In the genomic region with DNA sequence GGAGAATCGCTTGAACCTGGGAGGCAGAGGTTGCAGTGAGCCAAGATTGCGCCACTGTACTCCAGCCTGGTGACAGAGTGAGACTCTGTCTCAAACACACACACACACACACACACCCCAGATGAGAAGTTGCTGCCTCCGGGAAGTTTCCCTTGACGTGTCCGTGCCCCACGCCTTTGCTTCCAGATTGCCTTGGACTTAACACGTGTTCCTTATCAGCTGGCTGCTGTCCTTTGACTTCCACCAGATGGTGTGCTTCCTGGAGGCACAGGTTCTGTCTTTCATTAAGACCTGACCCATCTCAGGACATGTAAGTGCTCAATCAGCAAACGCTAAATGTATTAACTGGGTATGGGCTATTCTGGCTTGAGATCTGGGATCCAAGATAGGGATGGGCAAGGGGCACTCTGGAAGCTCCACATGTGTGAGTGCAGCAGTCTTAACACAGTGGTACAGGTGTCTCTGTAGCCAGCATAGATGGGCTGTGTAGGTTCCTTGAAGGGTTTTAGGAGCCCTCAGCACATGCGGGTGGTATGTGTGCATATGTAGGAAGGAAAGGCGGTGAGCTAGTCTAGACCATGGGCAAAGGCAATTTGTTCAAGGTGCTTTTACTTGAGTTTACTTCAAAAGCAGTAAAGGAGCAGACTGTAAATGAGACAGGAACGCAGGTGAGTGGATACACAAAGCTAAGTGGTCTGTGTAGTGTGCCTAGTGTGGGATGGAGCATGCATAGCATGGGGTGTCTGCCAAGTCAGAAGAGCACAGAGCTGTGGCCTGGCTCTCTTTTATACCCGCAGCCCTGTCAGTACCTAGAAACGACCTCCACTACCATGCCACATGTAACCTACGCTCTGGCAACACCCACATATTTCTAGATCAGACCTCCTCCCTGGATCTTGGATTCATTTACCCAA, we compare ENCODE assay signal across 20 cellular contexts. TPM values are rescaled to one million over a fixed set of nuclear protein-coding genes. Genes with fewer than 3 reads are reported as not detected.
DNase-seq lines count a peak whose midpoint lies in the region; ATAC-seq, FAIRE-seq and TF ChIP-seq lines count a peak whose summit lies in the region.
"Had no signal": no experiment of that assay in that cellular context is flagged by ENCODE, and none has a peak within 500 bp of the region (broad histone marks: within the 10 kb centered on the region; RNA-seq: fewer than 3 reads in every experiment).

No MANE protein-coding gene starts in this region.

- POLR2A ChIA-PET in A549 (lab: Yijun Ruan, JAX) (interaction anchor here (1.9 kb wide), 1 partner anchor 8 kb away, joined by 5 read pairs; no protein-coding TSS in a partner anchor), PC-3 (lab: Charles Lee; ENCODE audit: unreplicated experiment) (no interaction called here)

- no peaks in the 10 kb centered on the region for H3F3A ChIP-seq in PC-3 (ENCODE audit: low read length, unreplicated experiment)

- TF ChIP-seq CTCF in A549 (IDR thresholded peaks at IDR 0.05) = no peak
- TF ChIP-seq CTCF in PC-3 (conservative IDR thresholded peaks at IDR 0.05; ENCODE audit: low read depth, low read length) = no peak
- no peak for TF ChIP-seq CTCF in dorsolateral prefrontal cortex (IDR thresholded peaks at IDR 0.05 in 54 of 56, conservative IDR thresholded peaks at IDR 0.05 in 2 of 56; ENCODE audit: low read depth in 1 of 56, partially characterized antibody in 56 of 56)
- TF ChIP-seq CTCF in lower lobe of right lung (IDR thresholded peaks at IDR 0.05) = no peak
- TF ChIP-seq CTCF in esophagus squamous epithelium (IDR thresholded peaks at IDR 0.05) = no peak

- no peak overlapping the region for H3K9ac ChIP-seq in PC-3 (ENCODE audit: low read length)

- CTCF ChIA-PET in A549 (lab: Yijun Ruan, JAX) (interaction anchor here (0.8 to 6.7 kb wide), 9 partner anchors 9 to 344 kb away, joined by 3 to 43 read pairs (median 4); partner anchors contain the start of genes PIGT and SYS1), PC-3 (lab: Charles Lee) (no interaction called here)

- no peaks in the 10 kb centered on the region for H4K20me1 ChIP-seq in PC-3 (ENCODE audit: low read length)

- 91% methylated on average over 14 of the region's 14 CpGs for WGBS in A549 (ENCODE audit: missing lambda C conversion rate)
- WGBS in esophagus squamous epithelium, 2 donors = 83 to 88% methylated on average over 12 to 13 of the region's 14 CpGs

- no peaks in the 10 kb centered on the region for H3K9me2 ChIP-seq in PC-3 (replicated peaks; ENCODE audit: low read length)

- TSS peak; percentile 6 for BruUV-seq in PC-3 (replicated peaks; lab: Mats Ljungman, UMichigan)

- no peak for FAIRE-seq in A549 (lab: Jason Lieb, UNC)
- FAIRE-seq: G401.6, GM12891 had no signal

- peaks cover 26% of the 10 kb centered on the region for H3K36me3 ChIP-seq in PC-3 (ENCODE audit: low read depth, low read length)
- H3K36me3 ChIP-seq in lower lobe of right lung = peaks cover 42% of the 10 kb centered on the region
- peaks cover 8 to 56% (median 28%) of the 10 kb centered on the region in 3 donors for H3K36me3 ChIP-seq in esophagus squamous epithelium

- ATAC-seq in A549 = peak; percentile 54 to 60; a peak in 5 of 6 replicates
- ATAC-seq in PC-3 = no peak
- ATAC-seq in lower lobe of right lung = peak; percentile 34 to 55
- no peak for ATAC-seq in HG03108 (IDR thresholded peaks at IDR 0.05; ENCODE audit: unreplicated experiment)
- ATAC-seq in HG02588 (IDR thresholded peaks at IDR 0.05; ENCODE audit: unreplicated experiment) = no peak
- no peak for ATAC-seq in HG03280 (IDR thresholded peaks at IDR 0.05; ENCODE audit: unreplicated experiment)
- ATAC-seq: foreskin keratinocyte had no signal

- no peak overlapping the region for H3K27ac ChIP-seq in A549
- H3K27ac ChIP-seq in PC-3 (ENCODE audit: low read length) = no peak overlapping the region
- peak overlapping the region in 57 of 59 donors; percentile 65 to 100 (median 95) for H3K27ac ChIP-seq in dorsolateral prefrontal cortex
- H3K27ac ChIP-seq in lower lobe of right lung = no peak overlapping the region
- H3K27ac ChIP-seq in esophagus squamous epithelium = peak overlapping the region in 1 of 4 donors; percentile 9
- H3K27ac ChIP-seq: foreskin keratinocyte had no signal

- DNase-seq in A549 (ENCODE audit: low read depth in 1 of 2, low spot score in 1 of 2) (no peak), PC-3 (no peak), dorsolateral prefrontal cortex (no peak), lower lobe of right lung (no peak), esophagus squamous epithelium (lab: John Stamatoyannopoulos, UW) (no peak)
- DNase-seq: activated CD4-positive, alpha-beta T cell treated with anti-CD3 and anti-CD28 coated beads for 1 hour; Calu3; effector CD8-positive, alpha-beta T cell; foreskin keratinocyte; mammary epithelial cell; NCI-H2171; SHP77 had no signal

- H3K4me1 ChIP-seq in A549 (no peaks in the 10 kb centered on the region), PC-3 (ENCODE audit: insufficient read depth, low read length) (no peaks in the 10 kb centered on the region), lower lobe of right lung (no peaks in the 10 kb centered on the region), esophagus squamous epithelium (peaks cover 0 to 4% (median 0%) of the 10 kb centered on the region in 3 donors)
- H3K4me1 ChIP-seq: foreskin keratinocyte had no signal

- H3K27me3 ChIP-seq in PC-3 (ENCODE audit: low read length) (no peaks in the 10 kb centered on the region), dorsolateral prefrontal cortex (no peaks in the 10 kb centered on the region), lower lobe of right lung (ENCODE audit: low read depth) (no peaks in the 10 kb centered on the region), esophagus squamous epithelium (no peaks in the 10 kb centered on the region)
- H3K27me3 ChIP-seq: foreskin keratinocyte had no signal

- no peaks in the 10 kb centered on the region for H3K79me2 ChIP-seq in PC-3 (ENCODE audit: low read length)

- no peak overlapping the region for H3K4me2 ChIP-seq in A549
- H3K4me2 ChIP-seq in PC-3 (ENCODE audit: low read length) = no peak overlapping the region

- intact Hi-C loops in PC-3 (cut with micrococcal nuclease) (no loop called here), dorsolateral prefrontal cortex (cut with DNase I) (no loop called here), lower lobe of right lung (cut with DNase I) (no loop called here), esophagus squamous epithelium (cut with DNase I) (no loop called here)

- no peak for TF ChIP-seq RAD21 in A549 (conservative IDR thresholded peaks at IDR 0.05 in 1 of 2, IDR thresholded peaks at IDR 0.05 in 1 of 2)

- TF ChIP-seq POLR2A in A549 (IDR thresholded peaks at IDR 0.05; ENCODE audit: low read length) = no peak
- no peak for TF ChIP-seq POLR2A in esophagus squamous epithelium (IDR thresholded peaks at IDR 0.05)

- H3K9me3 ChIP-seq in A549 (no peaks in the 10 kb centered on the region), PC-3 (ENCODE audit: low read length) (no peaks in the 10 kb centered on the region), lower lobe of right lung (no peaks in the 10 kb centered on the region), esophagus squamous epithelium (no peaks in the 10 kb centered on the region)

- TF ChIP-seq EP300 in A549 (IDR thresholded peaks at IDR 0.05) = no peak

- no peak overlapping the region for H2AFZ ChIP-seq in PC-3 (ENCODE audit: low read length)

- H3K4me3 ChIP-seq in A549 (no peak overlapping the region), PC-3 (ENCODE audit: low read length) (no peak overlapping the region), dorsolateral prefrontal cortex (no peak overlapping the region), lower lobe of right lung (no peak overlapping the region), esophagus squamous epithelium (no peak overlapping the region)

TF ChIP-seq in A549, 52 proteins besides CTCF, POLR2A, EP300 and RAD21 (continues in another document):
- no peak for TF ChIP-seq HDAC2 (IDR thresholded peaks at IDR 0.05)

RNA-seq across cellular contexts. Expression of gene PIGT, which starts 11.6 kb away (rescaled TPM):
- 60.3 and 79.6 TPM in 2 replicates for polyA plus RNA-seq in A549 (2011; rRNA removed)
- 90.7 and 110 TPM in 2 replicates for polyA plus RNA-seq in A549 (2012; cell fraction: cytosol; rRNA removed)
- polyA plus RNA-seq in A549 (2012; cell fraction: nucleus; rRNA removed) = 149 and 159 TPM in 2 replicates
- 62.0 to 71.8 TPM (median 66.2 TPM) in 3 replicates for polyA plus RNA-seq in A549 (2017; fragmentation: RNase III; extraction: RNeasy Plus Mini Kit Qiagen cat#74134 plus additional on column Dnase treatment)
- polyA minus RNA-seq in A549 (2011; rRNA and poly(A)+ RNA removed) = 83.2 and 86.7 TPM in 2 replicates
- total RNA-seq in PC-3 (2014; rRNA removed) = 101 and 129 TPM in 2 replicates
- total RNA-seq in dorsolateral prefrontal cortex = 100 to 1,000 TPM in 6 of 120 experiments, 10 to 100 TPM in 114; 56.0 to 148 (median 76.4) TPM
- 78.7 TPM for total RNA-seq in lower lobe of right lung
- total RNA-seq in esophagus squamous epithelium = 10 to 100 TPM; 38.6 to 48.1 (median 44.0) TPM

RNA-seq across cellular contexts. Expression of gene DBNDD2, which starts 19.4 kb away (rescaled TPM):
- polyA plus RNA-seq in A549 (2011; rRNA removed) (20.9 and 31.1 TPM in 2 replicates), A549 (2017; fragmentation: RNase III; extraction: RNeasy Plus Mini Kit Qiagen cat#74134 plus additional on column Dnase treatment) (6.2 to 6.5 TPM (median 6.3 TPM) in 3 replicates)
- polyA plus RNA-seq in A549 (2012; cell fraction: cytosol; rRNA removed) = 14.2 and 15.9 TPM in 2 replicates
- polyA plus RNA-seq in A549 (2012; cell fraction: nucleus; rRNA removed) = 9.5 and 13.5 TPM in 2 replicates
- polyA minus RNA-seq in A549 (2011; rRNA and poly(A)+ RNA removed) = 9.8 and 14.8 TPM in 2 replicates
- total RNA-seq in PC-3 (2014; rRNA removed) (7.7 and 8.5 TPM in 2 replicates), dorsolateral prefrontal cortex (1,000 to 10,000 TPM in 2 of 120 experiments, 100 to 1,000 TPM in 118; 113 to 1,403 (median 322) TPM), lower lobe of right lung (82.2 TPM), esophagus squamous epithelium (10 to 100 TPM; 14.1 to 39.3 (median 32.2) TPM)
- polyA plus RNA-seq: IgD-negative memory B cell had no signal

RNA-seq across cellular contexts. Expression of gene WFDC2, which starts 42.1 kb away (rescaled TPM):
- polyA plus RNA-seq in A549 (2011; rRNA removed) (not detected in 2 replicates), A549 (2017; fragmentation: RNase III; extraction: RNeasy Plus Mini Kit Qiagen cat#74134 plus additional on column Dnase treatment) (0.22 TPM in 1 of 3 replicates, not detected in the others)
- 0.15 and 0.16 TPM in 2 replicates for polyA plus RNA-seq in A549 (2012; cell fraction: cytosol; rRNA removed)
- polyA plus RNA-seq in A549 (2012; cell fraction: nucleus; rRNA removed) = 0.23 TPM in 1 of 2 replicates, not detected in the other
- not detected in 2 replicates for polyA minus RNA-seq in A549 (2011; rRNA and poly(A)+ RNA removed)
- total RNA-seq in PC-3 (2014; rRNA removed) (not detected in 2 replicates), dorsolateral prefrontal cortex (10 to 100 TPM in 59 of 120 experiments, 1 to 10 TPM in 61; 2.7 to 22.3 (median 9.9) TPM), lower lobe of right lung (172 TPM), esophagus squamous epithelium (10 to 100 TPM in 1 of 4 donors, under 1 TPM in 1, not detected in 2; 0.99 to 37.7 TPM)
- total RNA-seq: T-helper 2 cell treated with Interferon-gamma antibody and Interleukin-4, amounts not matched to agents 100 ng/mL and 5 ng/mL, for 36 hours had no signal

RNA-seq across cellular contexts. Expression of gene TP53TG5, which starts 49.4 kb away (rescaled TPM):
- polyA plus RNA-seq in A549 (2011; rRNA removed) = not detected in 2 replicates
- not detected in 2 replicates for polyA plus RNA-seq in A549 (2012; cell fraction: cytosol; rRNA removed)
- polyA plus RNA-seq in A549 (2012; cell fraction: nucleus; rRNA removed) = not detected in 2 replicates
- polyA plus RNA-seq in A549 (2017; fragmentation: RNase III; extraction: RNeasy Plus Mini Kit Qiagen cat#74134 plus additional on column Dnase treatment) = not detected in 3 replicates
- polyA minus RNA-seq in A549 (2011; rRNA and poly(A)+ RNA removed) = not detected in 2 replicates
- not detected in 2 replicates for total RNA-seq in PC-3 (2014; rRNA removed)
- 10 to 100 TPM in 83 of 120 experiments, 1 to 10 TPM in 37; 1.0 to 82.8 (median 15.3) TPM for total RNA-seq in dorsolateral prefrontal cortex
- total RNA-seq in lower lobe of right lung = not detected
- total RNA-seq in esophagus squamous epithelium = not detected
- total RNA-seq: foreskin keratinocyte, mammary epithelial cell, renal cortical epithelial cell had no signal
- polyA plus RNA-seq: foreskin keratinocyte, IgD-negative memory B cell, mammary epithelial cell had no signal

Comparison
In these comparisons a context has a peak if more than half of its experiments do, and no peak if none do; other contexts are left out.
1. ATAC-seq: peak in A549 (2 of 2) and lower lobe of right lung (2 of 2); none in PC-3 (single experiment), HG03108 (single experiment), HG02588 (single experiment) and HG03280 (single experiment).
2. H3K27ac ChIP-seq: peak in dorsolateral prefrontal cortex (57 of 59); none in A549 (0 of 2), PC-3 (single experiment) and lower lobe of right lung (single experiment).